Comparison of ENCODE assay signal across 19 cellular contexts in genomic region chr14:95153866-95154265, GRCh38. TPM values are rescaled to one million over a fixed set of nuclear protein-coding genes. Genes with fewer than 3 reads are reported as not detected.
DNase-seq lines count a peak whose midpoint lies in the region; ATAC-seq and TF ChIP-seq lines count a peak whose summit lies in the region.
"Had no signal": no experiment of that assay in that cellular context is flagged by ENCODE, and none has a peak within 500 bp of the region (broad histone marks: within the 10 kb centered on the region; RNA-seq: fewer than 3 reads in every experiment).

No MANE protein-coding gene starts in this region.

- CTCF ChIA-PET in HEK293 (lab: Yijun Ruan, JAX) = interaction anchor here (1.0 kb wide), 1 partner anchor 55 kb away, joined by 3 read pairs; no protein-coding TSS in a partner anchor

- peaks cover 3% of the 10 kb centered on the region for H3K36me3 Mint-ChIP-seq in activated naive CD4-positive, alpha-beta T cell treated with anti-CD3 and anti-CD28 coated beads, Interleukin-2, amount 50 U/mL, for 24 hours
- peaks cover 14% of the 10 kb centered on the region for H3K36me3 Mint-ChIP-seq in central memory CD8-positive, alpha-beta T cell (ENCODE audit: insufficient read depth)

- peaks cover 78% of the 10 kb centered on the region for H3K4me1 Mint-ChIP-seq in activated naive CD4-positive, alpha-beta T cell treated with anti-CD3 and anti-CD28 coated beads, Interleukin-2, amount 50 U/mL, for 24 hours
- H3K4me1 Mint-ChIP-seq in central memory CD8-positive, alpha-beta T cell = peaks cover 76% of the 10 kb centered on the region

- ATAC-seq in central memory CD8-positive, alpha-beta T cell (replicated peaks; ENCODE audit: extremely low read depth, poor library complexity, severe bottlenecking) = no peak
- ATAC-seq: esophagus mucosa, WTC11 had no signal

- peak overlapping the region; percentile 40 for H3K27ac ChIP-seq in HEK293 (ENCODE audit: extremely low read depth, low read depth, low read length)
- H3K27ac ChIP-seq: KMS-11 had no signal

- DNase-seq in activated naive CD4-positive, alpha-beta T cell treated with Interleukin-2 at 50 U/mL for 16 hours = no peak
- no peak for DNase-seq in central memory CD8-positive, alpha-beta T cell (ENCODE audit: low spot score in 2 of 2)
- DNase-seq in Kasumi-1 (lab: John Stamatoyannopoulos, UW) (no peak), SIG-M5 treated with dmso at 0.1 percent for 504 hours (lab: John Stamatoyannopoulos, UW; ENCODE audit: unreplicated experiment) (no peak), NCI-H2227 (lab: John Stamatoyannopoulos, UW; ENCODE audit: unreplicated experiment) (no peak)
- DNase-seq: COR-L47; mesendoderm; NCI-H1092 treated with DMSO at 0.1 percent for 48 hours; NCI-H2081 treated with DMSO at 0.1 percent for 48 hours; NCI-H524 treated with DMSO at 0.1 percent for 48 hours; SHP77; stimulated activated CD8-positive, alpha-beta memory T cell treated with anti-CD3 and anti-CD28 coated beads, Interleukin-4, amount 100 ng/mL, for 48 hours had no signal

- peak overlapping the region; percentile 91 for H3K4me3 Mint-ChIP-seq in activated naive CD4-positive, alpha-beta T cell treated with anti-CD3 and anti-CD28 coated beads, Interleukin-2, amount 50 U/mL, for 24 hours
- H3K4me3 Mint-ChIP-seq in central memory CD8-positive, alpha-beta T cell = peak overlapping the region; percentile 5
- H3K4me3 Mint-ChIP-seq: WTC11 had no signal

- H3K27me3 ChIP-seq in skeletal muscle satellite cell (ENCODE audit: control insufficient read depth, insufficient read depth, low read length) = no peaks in the 10 kb centered on the region

- H3K9me3 ChIP-seq in HEK293 (ENCODE audit: control insufficient read depth, insufficient read depth, low read depth, low read length) (no peaks in the 10 kb centered on the region), skeletal muscle satellite cell (replicated peaks; ENCODE audit: low read length) (no peaks in the 10 kb centered on the region)

- H3K4me1 ChIP-seq in HEK293 (ENCODE audit: control insufficient read depth, insufficient read depth, low read length) (peaks cover 40% of the 10 kb centered on the region), skeletal muscle satellite cell (ENCODE audit: control insufficient read depth, insufficient read depth, low read length) (peaks cover 29% of the 10 kb centered on the region)

- POLR2A ChIA-PET in HEK293 (lab: Yijun Ruan, JAX) = no interaction called here

- no peak for TF ChIP-seq CTCF in HEK293 (tag by site-specific recombination; IDR thresholded peaks at IDR 0.05)

- H3K4me2 ChIP-seq in skeletal muscle satellite cell (ENCODE audit: low read length) = peak overlapping the region; percentile 87
- H3K4me2 ChIP-seq: KMS-11 had no signal

- H3K4me3 ChIP-seq in HEK293 (ENCODE audit: low read depth, low read length) = no peak overlapping the region
- H3K4me3 ChIP-seq in skeletal muscle satellite cell (ENCODE audit: low read length) = no peak overlapping the region

- H3K9me3 Mint-ChIP-seq in activated naive CD4-positive, alpha-beta T cell treated with anti-CD3 and anti-CD28 coated beads, Interleukin-2, amount 50 U/mL, for 24 hours = no peaks in the 10 kb centered on the region
- H3K9me3 Mint-ChIP-seq in central memory CD8-positive, alpha-beta T cell = no peaks in the 10 kb centered on the region
- H3K9me3 Mint-ChIP-seq: activated T-helper 2 cell treated with anti-CD3 and anti-CD28 coated beads, Interferon-gamma antibody, Interleukin-2, Interleukin-4, amounts not matched to agents 10 μg/mL and 5 μg/mL and 100 μg/mL, durations not matched to agents 14 hours and 24 hours and 36 hours had no signal

- H3K36me3 ChIP-seq in HEK293 (ENCODE audit: control insufficient read depth in 2 of 2, insufficient read depth in 1 of 2, low read length in 2 of 2) = no peaks in the 10 kb centered on the region
- no peaks in the 10 kb centered on the region for H3K36me3 ChIP-seq in skeletal muscle satellite cell (ENCODE audit: insufficient read depth, low read length)

- peak overlapping the region; percentile 48 for H3K27ac Mint-ChIP-seq in activated naive CD4-positive, alpha-beta T cell treated with anti-CD3 and anti-CD28 coated beads, Interleukin-2, amount 50 U/mL, for 24 hours
- no peak overlapping the region for H3K27ac Mint-ChIP-seq in central memory CD8-positive, alpha-beta T cell (ENCODE audit: low read depth)
- H3K27ac Mint-ChIP-seq: activated T-helper 2 cell treated with anti-CD3 and anti-CD28 coated beads, Interferon-gamma antibody, Interleukin-2, Interleukin-4, amounts not matched to agents 10 μg/mL and 5 μg/mL and 100 μg/mL, durations not matched to agents 14 hours and 24 hours and 36 hours; WTC11 had no signal

- H3K9ac ChIP-seq in skeletal muscle satellite cell (ENCODE audit: low read depth, low read length) = no peak overlapping the region
- H3K9ac ChIP-seq: KMS-11 had no signal

- H3K27me3 Mint-ChIP-seq in activated naive CD4-positive, alpha-beta T cell treated with anti-CD3 and anti-CD28 coated beads, Interleukin-2, amount 50 U/mL, for 24 hours = no peaks in the 10 kb centered on the region
- H3K27me3 Mint-ChIP-seq in central memory CD8-positive, alpha-beta T cell = no peaks in the 10 kb centered on the region

TF ChIP-seq in HEK293, 187 proteins besides CTCF, POLR2A, EP300 and RAD21:
- 0 out of 2 replicates have a peak, but pooled peaks have one; percentile 6 for TF ChIP-seq ZSCAN30 (tag by site-specific recombination; IDR thresholded peaks at IDR 0.05)
- peak; percentile 90 for TF ChIP-seq PRDM6 (tag by site-specific recombination; IDR thresholded peaks at IDR 0.05)
- TF ChIP-seq ZBTB11 (tag by site-specific recombination; conservative IDR thresholded peaks at IDR 0.05; ENCODE audit: low read depth) = no peak
- no peak for TF ChIP-seq ZNF544 (tag by site-specific recombination; IDR thresholded peaks at IDR 0.05)
- no peak for TF ChIP-seq ZNF16 (tag by site-specific recombination; IDR thresholded peaks at IDR 0.05; ENCODE audit: low read depth)
- peak; percentile 37; the same call in 1 of the 2 replicates for TF ChIP-seq ZNF843 (tag by site-specific recombination; IDR thresholded peaks at IDR 0.05)
- TF ChIP-seq ZBTB17 (tag by site-specific recombination; IDR thresholded peaks at IDR 0.05) = peak; percentile 14; the same call in 1 of the 2 replicates
- TF ChIP-seq FEZF1 (tag by site-specific recombination; IDR thresholded peaks at IDR 0.05) = peak; percentile 74
- TF ChIP-seq, protein P1, sequence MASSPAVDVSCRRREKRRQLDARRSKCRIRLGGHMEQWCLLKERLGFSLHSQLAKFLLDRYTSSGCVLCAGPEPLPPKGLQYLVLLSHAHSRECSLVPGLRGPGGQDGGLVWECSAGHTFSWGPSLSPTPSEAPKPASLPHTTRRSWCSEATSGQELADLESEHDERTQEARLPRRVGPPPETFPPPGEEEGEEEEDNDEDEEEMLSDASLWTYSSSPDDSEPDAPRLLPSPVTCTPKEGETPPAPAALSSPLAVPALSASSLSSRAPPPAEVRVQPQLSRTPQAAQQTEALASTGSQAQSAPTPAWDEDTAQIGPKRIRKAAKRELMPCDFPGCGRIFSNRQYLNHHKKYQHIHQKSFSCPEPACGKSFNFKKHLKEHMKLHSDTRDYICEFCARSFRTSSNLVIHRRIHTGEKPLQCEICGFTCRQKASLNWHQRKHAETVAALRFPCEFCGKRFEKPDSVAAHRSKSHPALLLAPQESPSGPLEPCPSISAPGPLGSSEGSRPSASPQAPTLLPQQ (tag by site-specific recombination; IDR thresholded peaks at IDR 0.05) = 0 out of 2 replicates have a peak, but pooled peaks have one; percentile 12

RNA-seq across cellular contexts. Expression of gene DICER1, which starts 3.5 kb away (rescaled TPM):
- 29.2 and 30.6 TPM in 2 replicates for total RNA-seq in skeletal muscle satellite cell (2012; rRNA removed)
